Comparison of ENCODE assay signal across 20 cellular contexts in genomic region chr5:84130006-84130580, GRCh38.
"Had no signal": no experiment of that assay in that cellular context is flagged by ENCODE, and none has a peak within 500 bp of the region (broad histone marks: within the 10 kb centered on the region; RNA-seq: fewer than 3 reads in every experiment).

No MANE protein-coding gene starts in this region.

- H3K4me3 Mint-ChIP-seq: activated CD8-positive, alpha-beta memory T cell treated with anti-CD3 and anti-CD28 coated beads, Interleukin-2, amount 10 ng/mL, durations not matched to agents 7 days and 5 days; neural crest cell; T-cell had no signal

- H3K27ac Mint-ChIP-seq: activated CD8-positive, alpha-beta memory T cell treated with anti-CD3 and anti-CD28 coated beads, Interleukin-2, amount 10 ng/mL, durations not matched to agents 7 days and 5 days; T-cell had no signal

- H3K36me3 Mint-ChIP-seq: activated CD8-positive, alpha-beta memory T cell treated with anti-CD3 and anti-CD28 coated beads, Interleukin-2, amount 10 ng/mL, durations not matched to agents 7 days and 5 days; T-cell had no signal

- ATAC-seq: activated CD8-positive, alpha-beta memory T cell treated with anti-CD3 and anti-CD28 coated beads, Interleukin-2, amount 10 ng/mL, durations not matched to agents 7 days and 5 days; lower lobe of right lung; psoas muscle; sciatic nerve; T-cell had no signal

- H3K27me3 Mint-ChIP-seq: activated CD8-positive, alpha-beta memory T cell treated with anti-CD3 and anti-CD28 coated beads, Interleukin-2, amount 10 ng/mL, durations not matched to agents 7 days and 5 days; T-cell had no signal

- H3K36me3 ChIP-seq: adrenal gland, colonic mucosa, esophagus muscularis mucosa, lower lobe of right lung, spleen, tibial nerve had no signal

- H3K27ac ChIP-seq: adrenal gland, colonic mucosa, esophagus muscularis mucosa, lower lobe of right lung, psoas muscle, spleen, tibial nerve had no signal

- H3K27me3 ChIP-seq: adrenal gland, colonic mucosa, esophagus muscularis mucosa, spleen, tibial nerve had no signal

- H3K4me3 ChIP-seq: adrenal gland, colonic mucosa, esophagus muscularis mucosa, lower lobe of right lung, psoas muscle, spleen, tibial nerve had no signal

- H3K9me3 ChIP-seq: adrenal gland, colonic mucosa, esophagus muscularis mucosa, lower lobe of right lung, psoas muscle, SK-N-SH, spleen, tibial nerve had no signal

- DNase-seq: activated CD4-positive, alpha-beta T cell treated with anti-CD3 and anti-CD28 coated beads, Interleukin-2, amount 50 U/mL, for 4 hours; activated CD4-positive, CD25-positive, alpha-beta regulatory T cell treated with anti-CD3 and anti-CD28 coated beads, Interleukin-2, amount 50 U/mL, for 72 hours; activated CD8-positive, alpha-beta memory T cell treated with anti-CD3 and anti-CD28 coated beads, Interleukin-2, amount 10 ng/mL, durations not matched to agents 7 days and 5 days; activated naive CD4-positive, alpha-beta T cell treated with anti-CD3 and anti-CD28 coated beads, Interleukin-2, amount 50 U/mL, for 16 hours; activated T-cell treated with anti-CD3 and anti-CD28 coated beads, Interleukin-2, amount 50 U/mL, for 1 hour; adrenal gland; colonic mucosa; foreskin fibroblast; head of caudate nucleus; lower lobe of right lung; midbrain; psoas muscle; SK-N-SH; spleen; T-cell; T1000 had no signal

- H3K4me1 ChIP-seq: adrenal gland, colonic mucosa, esophagus muscularis mucosa, lower lobe of right lung, psoas muscle, spleen, tibial nerve had no signal

- H3K9me3 Mint-ChIP-seq: neural crest cell had no signal

- H3K4me1 Mint-ChIP-seq: activated CD8-positive, alpha-beta memory T cell treated with anti-CD3 and anti-CD28 coated beads, Interleukin-2, amount 10 ng/mL, durations not matched to agents 7 days and 5 days; T-cell had no signal
